28 cellular contexts compared by ENCODE assay signal in the genomic region with DNA sequence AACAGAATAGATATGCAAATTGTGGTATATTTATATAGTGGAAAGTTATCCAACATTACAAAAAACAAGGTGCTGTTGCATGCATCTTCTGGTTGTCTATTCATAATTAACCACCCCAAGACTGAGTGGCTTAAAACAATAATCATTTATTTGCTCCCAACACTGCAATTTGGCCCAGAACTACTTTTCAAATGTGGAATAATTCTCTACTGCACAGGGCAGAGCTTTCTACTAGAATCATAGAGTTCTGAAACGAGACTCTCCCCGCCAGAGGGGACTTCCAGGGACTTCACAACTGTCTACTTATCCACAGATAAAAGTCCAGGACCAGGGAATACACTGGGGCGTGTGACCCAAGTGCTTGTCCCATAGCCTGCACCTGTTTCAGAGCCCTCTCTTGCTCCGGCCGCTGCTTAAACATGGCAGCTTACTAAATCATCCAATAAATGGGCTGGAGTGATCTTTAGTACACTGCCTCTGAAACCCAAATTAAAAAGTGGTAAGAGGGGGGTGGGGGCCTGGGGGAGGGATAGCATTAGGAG. TPM values are rescaled to one million over a fixed set of nuclear protein-coding genes. Genes with fewer than 3 reads are reported as not detected.
A peak's percentile ranks its signal among the peaks of the same experiment; 100 is the strongest.
DNase-seq lines count a peak whose midpoint lies in the region; ATAC-seq, FAIRE-seq and TF ChIP-seq lines count a peak whose summit lies in the region.
"Had no signal": no experiment of that assay in that cellular context is flagged by ENCODE, and none has a peak within 500 bp of the region (broad histone marks: within the 10 kb centered on the region; RNA-seq: fewer than 3 reads in every experiment).

No MANE protein-coding gene starts in this region.

- SMC1A ChIA-PET in GM12878 (lab: Charles Lee; ENCODE audit: uncharacterized antibody, unreplicated experiment), result interaction anchor here (1.0 to 2.2 kb wide), 3 partner anchors 22 to 32 kb away, joined by 3 to 6 read pairs (median 5); no protein-coding TSS in a partner anchor

- ATAC-seq in GM12878 (peak; percentile 15), HepG2 (peak; percentile 28), heart right ventricle (no peak), HG03175 (IDR thresholded peaks at IDR 0.05; ENCODE audit: unreplicated experiment) (no peak)
- ATAC-seq: activated CD4-positive, alpha-beta T cell treated with anti-CD3 and anti-CD28 coated beads for 36 hours; esophagus mucosa had no signal

- H3K4me2 ChIP-seq in GM12878 (ENCODE audit: control insufficient read depth, insufficient read depth), result no peak overlapping the region
- H3K4me2 ChIP-seq in HepG2 (ENCODE audit: low read depth, low read length), result no peak overlapping the region

- no peak overlapping the region for H3K27ac ChIP-seq in GM12878 (ENCODE audit: control insufficient read depth, insufficient read depth)
- no peak overlapping the region for H3K27ac ChIP-seq in HepG2 (ENCODE audit: extremely low read length, insufficient read depth, low read length)
- no peak overlapping the region for H3K27ac ChIP-seq in heart right ventricle
- H3K27ac ChIP-seq: adrenal gland, prostate gland, transverse colon had no signal

- TF ChIP-seq EP300 in GM12878 (IDR thresholded peaks at IDR 0.05; ENCODE audit: borderline replicate concordance in 1 of 2, control insufficient read depth in 1 of 2, low read depth in 2 of 2, low read length in 2 of 2), result no peak
- no peak for TF ChIP-seq EP300 in HepG2 (IDR thresholded peaks at IDR 0.05; ENCODE audit: low read depth in 2 of 2, low read length in 2 of 2)
- TF ChIP-seq EP300 in HepG2 (CRISPR knock-in tag; IDR thresholded peaks at IDR 0.05; ENCODE audit: borderline replicate concordance), result no peak

- TF ChIP-seq CTCF in GM12878 (IDR thresholded peaks at IDR 0.05 in 2 of 3, conservative IDR thresholded peaks at IDR 0.05 in 1 of 3; ENCODE audit: control insufficient read depth in 2 of 3, extremely low read depth in 1 of 3, insufficient read depth in 1 of 3, low read depth in 3 of 3, low read length in 3 of 3) (no peak), HepG2 (CRISPR knock-in tag; IDR thresholded peaks at IDR 0.05) (no peak), heart right ventricle (IDR thresholded peaks at IDR 0.05) (no peak)

- H3K79me2 ChIP-seq in GM12878 (ENCODE audit: control insufficient read depth, insufficient read depth, low read length), result peaks cover 13% of the 10 kb centered on the region
- H3K79me2 ChIP-seq in HepG2 (ENCODE audit: insufficient read depth, low read length), result no peaks in the 10 kb centered on the region

- TF ChIP-seq RAD21 in GM12878 (IDR thresholded peaks at IDR 0.05; ENCODE audit: insufficient read depth, low read depth, low read length) (no peak), HepG2 (CRISPR knock-in tag; IDR thresholded peaks at IDR 0.05) (no peak)

- peak; percentile 33 for DNase-seq in EH (ENCODE audit: low read depth)
- DNase-seq in LoVo (ENCODE audit: low spot score), result peak; percentile 22
- no peak for DNase-seq in GM12878 (ENCODE audit: low read depth, low spot score)
- DNase-seq in HepG2 (ENCODE audit: low spot score), result no peak
- no peak for DNase-seq in heart right ventricle
- DNase-seq in globus pallidus (ENCODE audit: low spot score), result no peak
- DNase-seq in DMS53 (lab: John Stamatoyannopoulos, UW), result no peak
- DNase-seq: activated CD4-positive, alpha-beta T cell treated with anti-CD3 and anti-CD28 coated beads for 36 hours; activated naive CD4-positive, alpha-beta T cell; activated T-cell treated with anti-CD3 and anti-CD28 coated beads, Interleukin-2, amount 50 U/mL, for 24 hours; adrenal gland; CD4-positive, CD25-positive, alpha-beta regulatory T cell; effector CD8-positive, alpha-beta T cell; GDM1; Kasumi-1; NCI-H1092 treated with DMSO at 0.1 percent for 48 hours; NCI-H1930; NCI-H226; NCI-H774; SHP77 treated with DMSO at 0.1 percent for 48 hours; transverse colon had no signal

- 49% methylated on average over 5 of the region's 5 CpGs for WGBS in GM12878 (ENCODE audit: insufficient coverage, insufficient replicate concordance, low lambda C conversion rate, missing lambda C conversion rate)
- 45% methylated on average over 5 of the region's 5 CpGs for WGBS in HepG2 (ENCODE audit: low lambda C conversion rate)
- WGBS in heart right ventricle, 2 donors, result 90% methylated on average over 5 of the region's 5 CpGs

- no peak for FAIRE-seq in GM12878 (lab: Jason Lieb, UNC)
- FAIRE-seq in HepG2 (lab: Jason Lieb, UNC), result no peak
- FAIRE-seq: colon had no signal

- H3K9ac ChIP-seq in GM12878 (ENCODE audit: control insufficient read depth, insufficient read depth, low read length) (no peak overlapping the region), HepG2 (ENCODE audit: insufficient read depth, low read depth, low read length) (no peak overlapping the region)

- RAD21 ChIA-PET in GM12878 (lab: Charles Lee; ENCODE audit: unreplicated experiment), result interaction anchor here (0.7 to 1.9 kb wide), 2 partner anchors 20 to 71 kb away, joined by 3 to 7 read pairs; no protein-coding TSS in a partner anchor

- CTCF ChIA-PET in GM12878 (lab: Yijun Ruan, JAX), result interaction anchor here (0.7 to 5.8 kb wide), 5 partner anchors 8 to 77 kb away, joined by 3 to 28 read pairs (median 4); no protein-coding TSS in a partner anchor
- CTCF ChIA-PET in HepG2 (lab: Yijun Ruan, JAX; ENCODE audit: low intra/inter-chr PET ratio, low total read pairs), result no interaction called here

- no peak overlapping the region for H2AFZ ChIP-seq in GM12878 (ENCODE audit: control insufficient read depth, low read depth, low read length)
- H2AFZ ChIP-seq in HepG2 (ENCODE audit: low read length), result no peak overlapping the region

- no TSS peak for BruUV-seq in GM12878 (replicated peaks; lab: Mats Ljungman, UMichigan)
- BruUV-seq in HepG2 (replicated peaks; lab: Mats Ljungman, UMichigan), result no TSS peak

- H3K36me3 ChIP-seq in GM12878 (ENCODE audit: control insufficient read depth in 2 of 2, insufficient read depth in 2 of 2, low read length in 1 of 2) (peaks cover 30 to 33% of the 10 kb centered on the region in 2 experiments), HepG2 (replicated peaks in 1 of 2; ENCODE audit: control insufficient read depth in 1 of 2, insufficient read depth in 2 of 2, low read length in 2 of 2) (peaks cover 23 to 35% of the 10 kb centered on the region in 2 experiments), heart right ventricle (peaks cover 0 to 43% (median 37%) of the 10 kb centered on the region in 9 donors)

- TF ChIP-seq POLR2A in GM12878 (IDR thresholded peaks at IDR 0.05; ENCODE audit: low read depth, low read length), result no peak
- no peak for TF ChIP-seq POLR2A in HepG2 (IDR thresholded peaks at IDR 0.05; ENCODE audit: insufficient read depth in 1 of 2, low read depth in 2 of 2, low read length in 2 of 2)

- no peaks in the 10 kb centered on the region for H3K27me3 ChIP-seq in GM12878 (replicated peaks in 1 of 2; ENCODE audit: control insufficient read depth in 2 of 2, insufficient read depth in 2 of 2, low read length in 1 of 2)
- peaks cover 13 to 44% of the 10 kb centered on the region in 2 experiments; a peak in 4 of 5 replicates for H3K27me3 ChIP-seq in HepG2 (ENCODE audit: control insufficient read depth in 1 of 2, insufficient read depth in 2 of 2, low read length in 2 of 2)
- no peaks in the 10 kb centered on the region for H3K27me3 ChIP-seq in heart right ventricle
- H3K27me3 ChIP-seq: adrenal gland, transverse colon had no signal

- H3K4me1 ChIP-seq in GM12878 (ENCODE audit: control insufficient read depth, insufficient read depth, low read length) (peaks cover 30% of the 10 kb centered on the region), HepG2 (ENCODE audit: insufficient read depth, low read length) (peaks cover 4% of the 10 kb centered on the region), heart right ventricle (peaks cover 0 to 49% (median 24%) of the 10 kb centered on the region in 9 donors)
- H3K4me1 ChIP-seq: prostate gland had no signal

- POLR2A ChIA-PET in GM12878 (lab: Charles Lee), result interaction anchor here (0.7 kb wide), 2 partner anchors 94 to 318 kb away, joined by 5 to 6 read pairs; no protein-coding TSS in a partner anchor
- POLR2A ChIA-PET in HepG2 (lab: Yijun Ruan, JAX), result interaction anchor here (0.8 to 2.4 kb wide), 3 partner anchors 10 to 80 kb away, joined by 3 to 10 read pairs (median 5); a partner anchor contains a TSS

- intact Hi-C loops in GM12878 (cut with micrococcal nuclease; ENCODE audit: unreplicated experiment), result loop anchor here (2.0 kb wide), 1 partner anchor 70 kb away; no protein-coding TSS in a partner anchor
- intact Hi-C loops in HepG2 (cut with micrococcal nuclease; ENCODE audit: unreplicated experiment), result no loop called here
- intact Hi-C loops in heart right ventricle (cut with DNase I), result loop anchor here in 4 of 10 donors (5.0 to 10.0 kb wide), 4 partner anchors 66 to 264 kb away; no protein-coding TSS in a partner anchor

- H4K20me1 ChIP-seq in GM12878 (ENCODE audit: control insufficient read depth, insufficient read depth) (peaks cover 6% of the 10 kb centered on the region), HepG2 (ENCODE audit: insufficient read depth, low read length) (peaks cover 38% of the 10 kb centered on the region)

- H3K9me3 ChIP-seq in GM12878 (replicated peaks; ENCODE audit: control insufficient read depth, insufficient read depth, low read length), result no peaks in the 10 kb centered on the region; the same call in 2 of the 3 replicates
- H3K9me3 ChIP-seq in HepG2 (ENCODE audit: low read length), result no peaks in the 10 kb centered on the region
- no peaks in the 10 kb centered on the region for H3K9me3 ChIP-seq in heart right ventricle
- H3K9me3 ChIP-seq: adrenal gland, prostate gland, transverse colon had no signal

- in situ Hi-C loops in GM12878 (cut with MboI) (no loop called here), HepG2 (cut with HindIII; ENCODE audit: extremely low pct_ligation_motif_present, low pct_unique_long_range_greater_than_20kb) (no loop called here)

- H3K4me3 ChIP-seq in GM12878 (no peak overlapping the region), HepG2 (replicated peaks in 1 of 3; ENCODE audit: insufficient read depth in 1 of 3, low read depth in 2 of 3, low read length in 3 of 3) (no peak overlapping the region), heart right ventricle (no peak overlapping the region)
- H3K4me3 ChIP-seq: adrenal gland, prostate gland, transverse colon had no signal

RNA-seq across cellular contexts. Expression of a gene that starts 9.0 kb away (rescaled TPM):
- total RNA-seq in GM12878 (2013; cell fraction: nucleolus; rRNA removed), result 0.23 TPM in 1 of 2 replicates, not detected in the other
- total RNA-seq in GM12878 (2014; rRNA removed) (0.06 TPM in 1 of 2 replicates, not detected in the other), GM12878 (2014; rRNA removed; fragmentation: Illumina TruSeq; extraction: Trizol) (not detected in 2 replicates), GM12878 (2021) (0.05 TPM in 1 of 2 replicates, not detected in the other), HepG2 (2016; rRNA removed; fragmentation: Illumina TruSeq; extraction: Trizol) (not detected in 2 replicates), heart right ventricle (under 1 TPM in 4 of 10 donors, not detected in 6; 0.05 to 0.39 (median 0.06) TPM)
- not detected for polyA plus RNA-seq in GM12878 (2011; ENCODE audit: low read depth)
- polyA plus RNA-seq in GM12878 (2011; rRNA removed) (0.05 TPM in 1 of 2 replicates, not detected in the other), GM12878 (2014; fragmentation: Illumina TruSeq; extraction: Trizol) (0.01 TPM in 1 of 2 replicates, not detected in the other), GM12878 (2014; fragmentation: Nextera tagmentation; extraction: Ambion mirVana) (under 1 TPM in 1 of 2 experiments, not detected in 1; 0.02 TPM), GM12878 (2014; rRNA removed) (0.01 and 0.05 TPM in 2 replicates), GM12878 (2016; fragmentation: Nextera tagmentation; extraction: Ambion mirVana) (under 1 TPM; 0.05 to 0.08 TPM), HepG2 (2011; rRNA removed) (not detected in 2 replicates), heart right ventricle (under 1 TPM; 0.03 to 0.15 TPM)
- polyA plus RNA-seq in GM12878 (2011; cell fraction: cytosol; rRNA removed), result 0.05 and 0.06 TPM in 2 replicates
- polyA plus RNA-seq in GM12878 (2011; cell fraction: nucleus; rRNA removed), result 0.24 and 0.26 TPM in 2 replicates
- polyA plus RNA-seq in GM12878 (2012), result 0.03 and 0.05 TPM in 2 replicates
- polyA minus RNA-seq in GM12878 (2011; rRNA and poly(A)+ RNA removed), result 0.05 TPM in 1 of 2 replicates, not detected in the other
- not detected in 2 replicates for polyA minus RNA-seq in GM12878 (2011; cell fraction: cytosol; rRNA and poly(A)+ RNA removed)
- polyA minus RNA-seq in GM12878 (2011; cell fraction: nucleus; rRNA and poly(A)+ RNA removed), result not detected in 2 replicates
- total RNA-seq in HepG2 (2016; cell fraction: cytosol; rRNA removed; fragmentation: Illumina TruSeq; extraction: Trizol; ENCODE audit: low read depth), result not detected in 2 replicates
- total RNA-seq in HepG2 (2016; cell fraction: insoluble cytoplasmic fraction; rRNA removed; fragmentation: Illumina TruSeq; extraction: Trizol), result not detected in 2 replicates
- total RNA-seq in HepG2 (2016; cell fraction: membrane; rRNA removed; fragmentation: Illumina TruSeq; extraction: Trizol), result not detected in 2 replicates
- not detected in 2 replicates for total RNA-seq in HepG2 (2016; cell fraction: nucleus; rRNA removed; fragmentation: Illumina TruSeq; extraction: Trizol)
- not detected in 2 replicates for polyA plus RNA-seq in HepG2 (2011; cell fraction: cytosol; rRNA removed)
- polyA plus RNA-seq in HepG2 (2011; cell fraction: nucleus; rRNA removed), result 0.09 TPM in 1 of 2 replicates, not detected in the other
- polyA plus RNA-seq in HepG2 (2012), result not detected in 2 replicates
- not detected in 2 replicates for polyA plus RNA-seq in HepG2 (2016; cell fraction: cytosol; fragmentation: Illumina TruSeq; extraction: Trizol; ENCODE audit: low read depth)
- not detected in 2 replicates for polyA plus RNA-seq in HepG2 (2016; cell fraction: insoluble cytoplasmic fraction; fragmentation: Illumina TruSeq; extraction: Trizol; ENCODE audit: low read depth)
- not detected in 2 replicates for polyA plus RNA-seq in HepG2 (2016; cell fraction: membrane; fragmentation: Illumina TruSeq; extraction: Trizol; ENCODE audit: low read depth)
- 0.13 TPM in 1 of 2 replicates, not detected in the other for polyA plus RNA-seq in HepG2 (2016; cell fraction: nucleus; fragmentation: Illumina TruSeq; extraction: Trizol; ENCODE audit: insufficient read depth, low read depth)
- polyA minus RNA-seq in HepG2 (2011; rRNA and poly(A)+ RNA removed; ENCODE audit: low replicate concordance), result 0.02 TPM in 1 of 2 replicates, not detected in the other
- polyA minus RNA-seq in HepG2 (2011; cell fraction: cytosol; rRNA and poly(A)+ RNA removed), result not detected in 2 replicates
- polyA minus RNA-seq in HepG2 (2011; cell fraction: nucleus; rRNA and poly(A)+ RNA removed), result 0.13 TPM in 1 of 2 replicates, not detected in the other
- total RNA-seq: activated CD8-positive, alpha-beta memory T cell treated with anti-CD3 and anti-CD28 coated beads for 36 hours; adrenal gland; H4; lung microvascular endothelial cell had no signal
- polyA plus RNA-seq: CD4-positive, CD25-positive, alpha-beta regulatory T cell had no signal

RNA-seq across cellular contexts. Expression of a gene that starts 10.1 kb away (rescaled TPM):
- 98.4 and 111 TPM in 2 replicates for total RNA-seq in GM12878 (2013; cell fraction: nucleolus; rRNA removed)
- total RNA-seq in GM12878 (2014; rRNA removed) (186 and 198 TPM in 2 replicates), GM12878 (2014; rRNA removed; fragmentation: Illumina TruSeq; extraction: Trizol) (139 and 144 TPM in 2 replicates), GM12878 (2021) (315 and 321 TPM in 2 replicates), HepG2 (2016; rRNA removed; fragmentation: Illumina TruSeq; extraction: Trizol) (56.0 and 60.7 TPM in 2 replicates), heart right ventricle (100 to 1,000 TPM in 2 of 10 donors, 10 to 100 TPM in 8; 27.1 to 105 (median 61.2) TPM)
- 50.2 TPM for polyA plus RNA-seq in GM12878 (2011; ENCODE audit: low read depth)
- polyA plus RNA-seq in GM12878 (2011; rRNA removed) (103 and 200 TPM in 2 replicates), GM12878 (2014; fragmentation: Illumina TruSeq; extraction: Trizol) (154 and 232 TPM in 2 replicates), GM12878 (2014; fragmentation: Nextera tagmentation; extraction: Ambion mirVana) (10 to 100 TPM; 25.2 to 48.4 TPM), GM12878 (2014; rRNA removed) (330 and 358 TPM in 2 replicates), GM12878 (2016; fragmentation: Nextera tagmentation; extraction: Ambion mirVana) (100 to 1,000 TPM; 604 to 637 TPM), HepG2 (2011; rRNA removed) (92.1 and 131 TPM in 2 replicates), heart right ventricle (100 to 1,000 TPM in 1 of 2 donors, 10 to 100 TPM in 1; 23.3 to 357 TPM)
- polyA plus RNA-seq in GM12878 (2011; cell fraction: cytosol; rRNA removed), result 275 and 303 TPM in 2 replicates
- 252 and 284 TPM in 2 replicates for polyA plus RNA-seq in GM12878 (2011; cell fraction: nucleus; rRNA removed)
- polyA plus RNA-seq in GM12878 (2012), result 129 and 156 TPM in 2 replicates
- 81.2 and 140 TPM in 2 replicates for polyA minus RNA-seq in GM12878 (2011; rRNA and poly(A)+ RNA removed)
- polyA minus RNA-seq in GM12878 (2011; cell fraction: cytosol; rRNA and poly(A)+ RNA removed), result 55.9 and 57.9 TPM in 2 replicates
- 58.8 and 96.6 TPM in 2 replicates for polyA minus RNA-seq in GM12878 (2011; cell fraction: nucleus; rRNA and poly(A)+ RNA removed)
- 14.1 and 14.6 TPM in 2 replicates for total RNA-seq in HepG2 (2016; cell fraction: cytosol; rRNA removed; fragmentation: Illumina TruSeq; extraction: Trizol; ENCODE audit: low read depth)
- 60.2 and 60.7 TPM in 2 replicates for total RNA-seq in HepG2 (2016; cell fraction: insoluble cytoplasmic fraction; rRNA removed; fragmentation: Illumina TruSeq; extraction: Trizol)
- 35.8 and 37.2 TPM in 2 replicates for total RNA-seq in HepG2 (2016; cell fraction: membrane; rRNA removed; fragmentation: Illumina TruSeq; extraction: Trizol)
- 39.4 and 41.1 TPM in 2 replicates for total RNA-seq in HepG2 (2016; cell fraction: nucleus; rRNA removed; fragmentation: Illumina TruSeq; extraction: Trizol)
- 101 and 109 TPM in 2 replicates for polyA plus RNA-seq in HepG2 (2011; cell fraction: cytosol; rRNA removed)
- polyA plus RNA-seq in HepG2 (2011; cell fraction: nucleus; rRNA removed), result 99.7 and 130 TPM in 2 replicates
- 25.4 and 74.5 TPM in 2 replicates for polyA plus RNA-seq in HepG2 (2012)
- 11.7 and 12.8 TPM in 2 replicates for polyA plus RNA-seq in HepG2 (2016; cell fraction: cytosol; fragmentation: Illumina TruSeq; extraction: Trizol; ENCODE audit: low read depth)
- polyA plus RNA-seq in HepG2 (2016; cell fraction: insoluble cytoplasmic fraction; fragmentation: Illumina TruSeq; extraction: Trizol; ENCODE audit: low read depth), result 67.9 and 74.3 TPM in 2 replicates
- 27.1 and 27.5 TPM in 2 replicates for polyA plus RNA-seq in HepG2 (2016; cell fraction: membrane; fragmentation: Illumina TruSeq; extraction: Trizol; ENCODE audit: low read depth)
- polyA plus RNA-seq in HepG2 (2016; cell fraction: nucleus; fragmentation: Illumina TruSeq; extraction: Trizol; ENCODE audit: insufficient read depth, low read depth), result 70.1 and 78.2 TPM in 2 replicates
- 52.9 and 74.7 TPM in 2 replicates for polyA minus RNA-seq in HepG2 (2011; rRNA and poly(A)+ RNA removed; ENCODE audit: low replicate concordance)
- polyA minus RNA-seq in HepG2 (2011; cell fraction: cytosol; rRNA and poly(A)+ RNA removed), result 33.1 and 37.9 TPM in 2 replicates
- 23.8 and 39.9 TPM in 2 replicates for polyA minus RNA-seq in HepG2 (2011; cell fraction: nucleus; rRNA and poly(A)+ RNA removed)

Comparison
In these comparisons a context has a peak if more than half of its experiments do, and no peak if none do; other contexts are left out.
1. DNase-seq: peak in EH (single experiment) and LoVo (single experiment); none in GM12878 (single experiment), HepG2 (single experiment), heart right ventricle (0 of 2), globus pallidus (single experiment) and DMS53 (single experiment).
2. ATAC-seq: peak in GM12878 (single experiment) and HepG2 (single experiment); none in heart right ventricle (0 of 8) and HG03175 (single experiment).